ENCODE assay signal across 9 cellular contexts in the genomic region with DNA sequence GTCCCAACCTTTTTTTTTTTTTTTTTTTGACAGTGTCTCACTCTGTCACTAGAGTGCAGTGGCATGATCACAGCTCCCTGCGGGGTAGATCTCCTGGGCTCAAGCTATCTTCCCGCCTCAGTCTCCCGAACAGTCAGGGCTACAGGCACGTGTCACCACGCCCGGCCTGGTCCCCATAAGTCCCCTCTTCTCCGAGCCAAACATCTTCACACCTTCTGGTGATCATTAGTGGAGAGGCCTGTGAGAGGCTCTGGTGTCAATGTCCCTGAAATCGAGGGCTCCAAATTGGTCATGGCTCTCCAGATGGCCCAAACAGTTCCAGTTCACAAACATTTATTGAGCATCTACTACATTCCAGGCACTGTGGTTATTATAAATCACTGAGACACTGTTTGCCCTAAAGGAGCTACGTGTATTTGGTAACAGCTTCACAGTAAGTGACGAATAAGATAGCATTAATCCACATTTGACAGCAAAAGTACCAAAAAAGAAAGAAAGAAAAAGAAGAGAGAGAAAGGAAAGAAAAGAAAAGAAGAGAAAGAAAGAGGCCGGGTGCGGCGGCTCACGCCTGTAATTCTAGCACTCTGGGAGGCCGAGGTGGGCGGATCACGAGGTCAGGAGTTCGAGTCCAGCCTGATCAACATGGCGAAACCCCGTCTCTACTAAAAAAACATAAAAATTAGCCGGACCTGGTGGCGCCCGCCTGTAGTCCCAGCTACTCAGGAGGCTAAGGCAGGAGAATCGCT. TPM values are rescaled to one million over a fixed set of nuclear protein-coding genes. Genes with fewer than 3 reads are reported as not detected.
A peak's percentile ranks its signal among the peaks of the same experiment; 100 is the strongest.
DNase-seq lines count a peak whose midpoint lies in the region; ATAC-seq and TF ChIP-seq lines count a peak whose summit lies in the region.
"Had no signal": no experiment of that assay in that cellular context is flagged by ENCODE, and none has a peak within 500 bp of the region (broad histone marks: within the 10 kb centered on the region; RNA-seq: fewer than 3 reads in every experiment).

No MANE protein-coding gene starts in this region.

- H3K27ac Mint-ChIP-seq in activated T-cell treated with anti-CD3 and anti-CD28 coated beads, Interleukin-2, amount 50 U/mL, for 24 hours = peak overlapping the region; percentile 95

- no peaks in the 10 kb centered on the region for H3K27me3 ChIP-seq in right cardiac atrium (ENCODE audit: control insufficient read depth, insufficient read depth)

- CTCF ChIA-PET in HEK293 (lab: Yijun Ruan, JAX) = interaction anchor here (0.6 to 2.6 kb wide), 5 partner anchors 45 to 1075 kb away, joined by 3 to 20 read pairs (median 3); a partner anchor contains a TSS

- H3K9me3 Mint-ChIP-seq in activated T-cell treated with anti-CD3 and anti-CD28 coated beads, Interleukin-2, amount 50 U/mL, for 24 hours = no peaks in the 10 kb centered on the region

- no peaks in the 10 kb centered on the region for H3K9me3 ChIP-seq in HEK293 (ENCODE audit: control insufficient read depth, insufficient read depth, low read depth, low read length)
- no peaks in the 10 kb centered on the region for H3K9me3 ChIP-seq in right cardiac atrium (ENCODE audit: control insufficient read depth, low read length)

- H3K27ac ChIP-seq in HEK293 (ENCODE audit: extremely low read depth, low read depth, low read length) (no peak overlapping the region; the same call in 1 of the 2 replicates), right cardiac atrium (ENCODE audit: low read length) (no peak overlapping the region)

- no peak for TF ChIP-seq CTCF in HEK293 (tag by site-specific recombination; IDR thresholded peaks at IDR 0.05)

- POLR2A ChIA-PET in HEK293 (lab: Yijun Ruan, JAX) = interaction anchor here (0.7 to 1.8 kb wide), 8 partner anchors 8 to 60 kb away, joined by 3 to 16 read pairs (median 4); a partner anchor contains a TSS

- H3K4me3 ChIP-seq in HEK293 (ENCODE audit: low read depth, low read length) (peak overlapping the region; percentile 79), right cardiac atrium (ENCODE audit: low read length) (peak overlapping the region; percentile 27)

- peaks cover 17 to 22% of the 10 kb centered on the region in 2 experiments for H3K36me3 ChIP-seq in HEK293 (ENCODE audit: control insufficient read depth in 2 of 2, insufficient read depth in 1 of 2, low read length in 2 of 2)

- H3K4me3 Mint-ChIP-seq in activated T-cell treated with anti-CD3 and anti-CD28 coated beads, Interleukin-2, amount 50 U/mL, for 24 hours = peak overlapping the region; percentile 95

- intact Hi-C loops in right cardiac atrium (cut with DNase I) = loop anchor here in 1 of 4 donors (5.0 kb wide), 1 partner anchor 57 kb away; no protein-coding TSS in a partner anchor

- WGBS in right cardiac atrium = 56% methylated on average over 24 of the region's 24 CpGs

- H3K4me1 Mint-ChIP-seq in activated T-cell treated with anti-CD3 and anti-CD28 coated beads, Interleukin-2, amount 50 U/mL, for 24 hours (ENCODE audit: low read depth) = peaks cover 20% of the 10 kb centered on the region

- H3K36me3 Mint-ChIP-seq in activated T-cell treated with anti-CD3 and anti-CD28 coated beads, Interleukin-2, amount 50 U/mL, for 24 hours (ENCODE audit: low read depth) = peaks cover 48% of the 10 kb centered on the region

- DNase-seq in activated T-cell treated with anti-CD3 and anti-CD28 coated beads, Interleukin-2, amount 50 U/mL, for 24 hours = peak; percentile 60
- DNase-seq in right cardiac atrium = peak in 1 of 3 donors; percentile 60
- DNase-seq in stimulated activated CD4-positive, alpha-beta T cell treated with anti-CD3 and anti-CD28 coated beads, Interleukin-2, amount 100 ng/mL, for 24 hours = peak; percentile 24 to 30
- no peak for DNase-seq in iPS-NIHi11 (ENCODE audit: low spot score)
- DNase-seq in GM19240 (ENCODE audit: insufficient read length, low spot score) = no peak

- H3K27me3 Mint-ChIP-seq in activated T-cell treated with anti-CD3 and anti-CD28 coated beads, Interleukin-2, amount 50 U/mL, for 24 hours = no peaks in the 10 kb centered on the region

- no peak for ATAC-seq in right cardiac atrium
- no peak for ATAC-seq in GM19324 (IDR thresholded peaks at IDR 0.05; ENCODE audit: low FRiP score, unreplicated experiment)
- ATAC-seq in GM21737 (IDR thresholded peaks at IDR 0.05; ENCODE audit: unreplicated experiment) = no peak

- H3K4me1 ChIP-seq in HEK293 (ENCODE audit: control insufficient read depth, insufficient read depth, low read length) (no peaks in the 10 kb centered on the region), right cardiac atrium (ENCODE audit: control insufficient read depth, insufficient read depth, low read length) (no peaks in the 10 kb centered on the region)

TF ChIP-seq in HEK293, 187 proteins besides CTCF, POLR2A, EP300 and RAD21 (continues in another document):
- TF ChIP-seq, protein P1, sequence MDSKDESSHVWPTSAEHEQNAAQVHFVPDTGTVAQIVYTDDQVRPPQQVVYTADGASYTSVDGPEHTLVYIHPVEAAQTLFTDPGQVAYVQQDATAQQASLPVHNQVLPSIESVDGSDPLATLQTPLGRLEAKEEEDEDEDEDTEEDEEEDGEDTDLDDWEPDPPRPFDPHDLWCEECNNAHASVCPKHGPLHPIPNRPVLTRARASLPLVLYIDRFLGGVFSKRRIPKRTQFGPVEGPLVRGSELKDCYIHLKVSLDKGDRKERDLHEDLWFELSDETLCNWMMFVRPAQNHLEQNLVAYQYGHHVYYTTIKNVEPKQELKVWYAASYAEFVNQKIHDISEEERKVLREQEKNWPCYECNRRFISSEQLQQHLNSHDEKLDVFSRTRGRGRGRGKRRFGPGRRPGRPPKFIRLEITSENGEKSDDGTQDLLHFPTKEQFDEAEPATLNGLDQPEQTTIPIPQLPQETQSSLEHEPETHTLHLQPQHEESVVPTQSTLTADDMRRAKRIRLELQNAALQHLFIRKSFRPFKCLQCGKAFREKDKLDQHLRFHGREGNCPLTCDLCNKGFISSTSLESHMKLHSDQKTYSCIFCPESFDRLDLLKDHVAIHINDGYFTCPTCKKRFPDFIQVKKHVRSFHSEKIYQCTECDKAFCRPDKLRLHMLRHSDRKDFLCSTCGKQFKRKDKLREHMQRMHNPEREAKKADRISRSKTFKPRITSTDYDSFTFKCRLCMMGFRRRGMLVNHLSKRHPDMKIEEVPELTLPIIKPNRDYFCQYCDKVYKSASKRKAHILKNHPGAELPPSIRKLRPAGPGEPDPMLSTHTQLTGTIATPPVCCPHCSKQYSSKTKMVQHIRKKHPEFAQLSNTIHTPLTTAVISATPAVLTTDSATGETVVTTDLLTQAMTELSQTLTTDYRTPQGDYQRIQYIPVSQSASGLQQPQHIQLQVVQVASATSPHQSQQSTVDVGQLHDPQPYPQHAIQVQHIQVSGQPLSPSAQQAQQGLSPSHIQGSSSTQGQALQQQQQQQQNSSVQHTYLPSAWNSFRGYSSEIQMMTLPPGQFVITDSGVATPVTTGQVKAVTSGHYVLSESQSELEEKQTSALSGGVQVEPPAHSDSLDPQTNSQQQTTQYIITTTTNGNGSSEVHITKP (tag by site-specific recombination; IDR thresholded peaks at IDR 0.05) = no peak
- TF ChIP-seq, protein P2, sequence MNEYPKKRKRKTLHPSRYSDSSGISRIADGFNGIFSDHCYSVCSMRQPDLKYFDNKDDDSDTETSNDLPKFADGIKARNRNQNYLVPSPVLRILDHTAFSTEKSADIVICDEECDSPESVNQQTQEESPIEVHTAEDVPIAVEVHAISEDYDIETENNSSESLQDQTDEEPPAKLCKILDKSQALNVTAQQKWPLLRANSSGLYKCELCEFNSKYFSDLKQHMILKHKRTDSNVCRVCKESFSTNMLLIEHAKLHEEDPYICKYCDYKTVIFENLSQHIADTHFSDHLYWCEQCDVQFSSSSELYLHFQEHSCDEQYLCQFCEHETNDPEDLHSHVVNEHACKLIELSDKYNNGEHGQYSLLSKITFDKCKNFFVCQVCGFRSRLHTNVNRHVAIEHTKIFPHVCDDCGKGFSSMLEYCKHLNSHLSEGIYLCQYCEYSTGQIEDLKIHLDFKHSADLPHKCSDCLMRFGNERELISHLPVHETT (tag by site-specific recombination; IDR thresholded peaks at IDR 0.05) = no peak
- TF ChIP-seq, protein P3, sequence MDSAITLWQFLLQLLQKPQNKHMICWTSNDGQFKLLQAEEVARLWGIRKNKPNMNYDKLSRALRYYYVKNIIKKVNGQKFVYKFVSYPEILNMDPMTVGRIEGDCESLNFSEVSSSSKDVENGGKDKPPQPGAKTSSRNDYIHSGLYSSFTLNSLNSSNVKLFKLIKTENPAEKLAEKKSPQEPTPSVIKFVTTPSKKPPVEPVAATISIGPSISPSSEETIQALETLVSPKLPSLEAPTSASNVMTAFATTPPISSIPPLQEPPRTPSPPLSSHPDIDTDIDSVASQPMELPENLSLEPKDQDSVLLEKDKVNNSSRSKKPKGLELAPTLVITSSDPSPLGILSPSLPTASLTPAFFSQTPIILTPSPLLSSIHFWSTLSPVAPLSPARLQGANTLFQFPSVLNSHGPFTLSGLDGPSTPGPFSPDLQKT (IDR thresholded peaks at IDR 0.05; ENCODE audit: borderline replicate concordance, low read depth, low read length) = no peak
- TF ChIP-seq, protein P4, sequence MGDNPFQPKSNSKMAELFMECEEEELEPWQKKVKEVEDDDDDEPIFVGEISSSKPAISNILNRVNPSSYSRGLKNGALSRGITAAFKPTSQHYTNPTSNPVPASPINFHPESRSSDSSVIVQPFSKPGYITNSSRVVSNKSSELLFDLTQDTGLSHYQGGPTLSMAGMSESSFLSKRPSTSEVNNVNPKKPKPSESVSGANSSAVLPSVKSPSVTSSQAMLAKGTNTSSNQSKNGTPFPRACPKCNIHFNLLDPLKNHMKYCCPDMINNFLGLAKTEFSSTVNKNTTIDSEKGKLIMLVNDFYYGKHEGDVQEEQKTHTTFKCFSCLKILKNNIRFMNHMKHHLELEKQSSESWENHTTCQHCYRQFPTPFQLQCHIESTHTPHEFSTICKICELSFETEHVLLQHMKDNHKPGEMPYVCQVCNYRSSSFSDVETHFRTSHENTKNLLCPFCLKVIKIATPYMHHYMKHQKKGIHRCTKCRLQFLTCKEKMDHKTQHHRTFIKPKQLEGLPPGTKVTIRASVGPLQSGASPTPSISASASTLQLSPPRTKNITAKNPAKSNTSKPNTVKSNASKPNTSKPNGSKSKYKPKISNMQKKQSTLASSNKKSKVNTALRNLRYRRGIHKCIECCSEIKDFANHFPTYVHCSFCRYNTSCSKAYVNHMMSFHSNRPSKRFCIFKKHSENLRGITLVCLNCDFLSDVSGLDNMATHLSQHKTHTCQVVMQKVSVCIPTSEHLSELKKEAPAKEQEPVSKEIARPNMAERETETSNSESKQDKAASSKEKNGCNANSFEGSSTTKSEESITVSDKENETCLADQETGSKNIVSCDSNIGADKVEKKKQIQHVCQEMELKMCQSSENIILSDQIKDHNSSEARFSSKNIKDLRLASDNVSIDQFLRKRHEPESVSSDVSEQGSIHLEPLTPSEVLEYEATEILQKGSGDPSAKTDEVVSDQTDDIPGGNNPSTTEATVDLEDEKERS (tag by site-specific recombination; IDR thresholded peaks at IDR 0.05) = peak; percentile 74; the same call in 1 of the 2 replicates
- no peak for TF ChIP-seq KLF1 (tag by site-specific recombination; IDR thresholded peaks at IDR 0.05)

RNA-seq across cellular contexts. Expression of a gene that starts 0.9 kb away (rescaled TPM):
- total RNA-seq in right cardiac atrium = 10 to 100 TPM; 67.8 to 96.9 (median 78.5) TPM
- 73.4 TPM for polyA plus RNA-seq in right cardiac atrium

RNA-seq across cellular contexts. Expression of a gene that starts 8.1 kb away (rescaled TPM):
- total RNA-seq in right cardiac atrium = 10 to 100 TPM; 22.0 to 40.6 (median 33.0) TPM
- 33.7 TPM for polyA plus RNA-seq in right cardiac atrium
- total RNA-seq: T-helper 2 cell treated with Interferon-gamma antibody and Interleukin-4, amounts not matched to agents 100 ng/mL and 5 ng/mL, for 36 hours had no signal

RNA-seq across cellular contexts. Expression of a gene that starts 28.0 kb away (rescaled TPM):
- 10 to 100 TPM; 14.1 to 19.4 (median 18.7) TPM for total RNA-seq in right cardiac atrium
- 15.6 TPM for polyA plus RNA-seq in right cardiac atrium

RNA-seq across cellular contexts. Expression of a gene that starts 56.0 kb away (rescaled TPM):
- total RNA-seq in right cardiac atrium = 1 to 10 TPM in 1 of 4 donors, under 1 TPM in 2, not detected in 1; 0.17 to 3.4 (median 0.29) TPM
- polyA plus RNA-seq in right cardiac atrium = 0.11 TPM

Comparison
In these comparisons a context has a peak if more than half of its experiments do, and no peak if none do; other contexts are left out.
1. DNase-seq: peak in activated T-cell treated with anti-CD3 and anti-CD28 coated beads, Interleukin-2, amount 50 U/mL, for 24 hours (single experiment) and stimulated activated CD4-positive, alpha-beta T cell treated with anti-CD3 and anti-CD28 coated beads, Interleukin-2, amount 100 ng/mL, for 24 hours (2 of 2); none in iPS-NIHi11 (single experiment) and GM19240 (single experiment).